Comparison of ENCODE assay signal across 13 cellular contexts in the genomic region with DNA sequence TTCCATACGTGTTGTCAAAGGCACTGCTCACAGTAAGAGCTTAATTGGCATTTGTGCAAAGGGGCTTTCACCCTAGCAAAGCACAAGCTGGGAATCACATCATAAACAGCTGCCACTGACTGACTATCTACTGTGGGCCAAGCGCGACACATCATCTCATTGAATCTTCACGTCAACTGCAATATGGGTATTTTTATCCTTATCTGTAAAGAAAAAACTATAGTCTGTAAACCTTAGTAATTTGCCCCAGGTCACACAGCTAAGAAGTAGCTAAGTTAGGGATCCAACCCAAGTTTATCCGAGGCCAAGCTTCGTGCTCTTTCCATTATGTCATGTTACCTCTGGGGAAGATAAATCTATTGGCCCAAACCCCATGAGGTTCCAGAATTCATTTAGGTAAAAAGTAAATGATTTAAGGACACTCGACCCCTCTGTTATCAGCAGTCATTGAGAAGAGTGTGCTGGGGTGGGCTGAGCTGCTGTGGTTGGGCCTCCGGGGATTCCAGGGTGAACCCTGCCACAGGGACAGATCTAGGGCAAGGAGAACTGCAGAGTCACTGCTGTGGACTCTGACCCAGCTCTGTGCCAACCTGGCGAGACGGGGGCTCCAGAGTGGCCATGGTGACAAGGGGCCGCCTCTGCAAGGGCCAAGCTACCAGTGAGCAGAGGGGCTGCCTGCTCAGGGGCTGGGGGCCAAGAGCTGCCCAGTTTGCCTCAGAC.
"Had no signal": no experiment of that assay in that cellular context is flagged by ENCODE, and none has a peak within 500 bp of the region (broad histone marks: within the 10 kb centered on the region; RNA-seq: fewer than 3 reads in every experiment).

No MANE protein-coding gene starts in this region.

- ATAC-seq: body of pancreas, esophagus mucosa had no signal

- H3K4me1 Mint-ChIP-seq: activated B cell treated with CpG ODN at 0.5 μM for 24 hours; activated CD4-positive, alpha-beta T cell treated with anti-CD3 and anti-CD28 coated beads, Interleukin-2, amount 10 ng/mL, durations not matched to agents 24 days and 14 days; mesothelial cell of epicardium; naive B cell had no signal

- H3K27ac ChIP-seq: body of pancreas, dorsolateral prefrontal cortex, lower lobe of right lung had no signal

- H3K27ac Mint-ChIP-seq: activated B cell treated with CpG ODN at 0.5 μM for 24 hours; activated CD4-positive, alpha-beta T cell treated with anti-CD3 and anti-CD28 coated beads, Interleukin-2, amount 10 ng/mL, durations not matched to agents 24 days and 14 days; mesothelial cell of epicardium had no signal

- H3K27me3 Mint-ChIP-seq: activated B cell treated with CpG ODN at 0.5 μM for 24 hours; activated CD4-positive, alpha-beta T cell treated with anti-CD3 and anti-CD28 coated beads, Interleukin-2, amount 10 ng/mL, durations not matched to agents 24 days and 14 days; naive B cell had no signal

- H3K4me3 Mint-ChIP-seq: activated B cell treated with CpG ODN at 0.5 μM for 24 hours; activated CD4-positive, alpha-beta T cell treated with anti-CD3 and anti-CD28 coated beads, Interleukin-2, amount 10 ng/mL, durations not matched to agents 24 days and 14 days; mesothelial cell of epicardium; naive B cell had no signal

- DNase-seq: activated B cell treated with CpG ODN at 0.5 μM for 24 hours; activated CD4-positive, alpha-beta T cell treated with anti-CD3 and anti-CD28 coated beads, Interleukin-2, amount 10 ng/mL, durations not matched to agents 24 days and 14 days; activated naive CD4-positive, alpha-beta T cell treated with anti-CD3 and anti-CD28 coated beads, Interleukin-2, amount 50 U/mL, for 16 hours; body of pancreas; dorsolateral prefrontal cortex; islet precursor cell; lower lobe of right lung; naive B cell; stimulated activated CD4-positive, alpha-beta T cell treated with anti-CD3 and anti-CD28 coated beads, Interleukin-2, amount 100 ng/mL, for 48 hours; stimulated activated naive CD4-positive, alpha-beta T cell treated with Interleukin-2 at 50 U/mL for 16 hours; T-helper 2 cell had no signal

- H3K9me3 Mint-ChIP-seq: activated B cell treated with CpG ODN at 0.5 μM for 24 hours; activated CD4-positive, alpha-beta T cell treated with anti-CD3 and anti-CD28 coated beads, Interleukin-2, amount 10 ng/mL, durations not matched to agents 24 days and 14 days; mesothelial cell of epicardium; naive B cell had no signal
